In the genomic region with DNA sequence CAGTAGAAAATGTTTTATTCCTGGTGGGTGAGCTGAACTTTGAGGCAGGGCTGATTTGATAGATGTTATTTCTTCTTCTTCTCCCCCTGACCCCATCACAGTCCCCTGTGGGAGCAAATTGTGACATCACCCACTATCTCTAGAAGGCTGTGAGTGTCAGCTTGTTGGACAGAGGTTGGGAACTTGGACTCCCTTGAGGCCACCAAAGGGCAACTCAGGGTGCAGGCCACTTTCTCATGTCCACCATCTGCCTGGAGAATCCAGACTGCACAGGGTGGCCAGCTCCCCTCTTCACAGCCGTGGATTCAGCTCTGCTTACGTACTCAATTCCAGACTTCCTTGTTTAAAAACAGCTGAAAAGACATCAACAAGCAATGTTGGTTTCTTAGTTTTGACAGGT, we compare ENCODE assay signal across 15 cellular contexts.
DNase-seq lines count a peak whose midpoint lies in the region; ATAC-seq and TF ChIP-seq lines count a peak whose summit lies in the region.
"Had no signal": no experiment of that assay in that cellular context is flagged by ENCODE, and none has a peak within 500 bp of the region (broad histone marks: within the 10 kb centered on the region; RNA-seq: fewer than 3 reads in every experiment).

No MANE protein-coding gene starts in this region.

- no peaks in the 10 kb centered on the region for H3K27me3 Mint-ChIP-seq in dendritic cell treated with granulocyte-macrophage colony-stimulating factor and Interleukin-4, amounts not matched to agents 40 ng/mL and 50 ng/mL, for 4 days
- no peaks in the 10 kb centered on the region for H3K27me3 Mint-ChIP-seq in stimulated activated memory B cell treated with anti-CD40 and anti-IgM and Interleukin-4, amounts not matched to agents 10 μg/mL and 1 μg/mL and 100 μg/mL, for 72 hours
- H3K27me3 Mint-ChIP-seq: CD4-positive, alpha-beta T cell had no signal

- H3K36me3 ChIP-seq in right atrium auricular region: no peaks in the 10 kb centered on the region

- peak overlapping the region; percentile 1 for H3K27ac Mint-ChIP-seq in dendritic cell treated with granulocyte-macrophage colony-stimulating factor and Interleukin-4, amounts not matched to agents 40 ng/mL and 50 ng/mL, for 4 days
- H3K27ac Mint-ChIP-seq in stimulated activated memory B cell treated with anti-CD40 and anti-IgM and Interleukin-4, amounts not matched to agents 10 μg/mL and 1 μg/mL and 100 μg/mL, for 72 hours: peak overlapping the region; percentile 74
- H3K27ac Mint-ChIP-seq: CD4-positive, alpha-beta T cell had no signal

- H3K27me3 ChIP-seq in right atrium auricular region: no peaks in the 10 kb centered on the region

- no peak overlapping the region for H3K27ac ChIP-seq in right atrium auricular region
- H3K27ac ChIP-seq: 22Rv1, A549, C4-2B had no signal

- H3K9me3 Mint-ChIP-seq in dendritic cell treated with granulocyte-macrophage colony-stimulating factor and Interleukin-4, amounts not matched to agents 40 ng/mL and 50 ng/mL, for 4 days: no peaks in the 10 kb centered on the region
- H3K9me3 Mint-ChIP-seq in stimulated activated memory B cell treated with anti-CD40 and anti-IgM and Interleukin-4, amounts not matched to agents 10 μg/mL and 1 μg/mL and 100 μg/mL, for 72 hours: no peaks in the 10 kb centered on the region
- H3K9me3 Mint-ChIP-seq: CD4-positive, alpha-beta T cell; GM23338 had no signal

- no peak overlapping the region for H3K4me3 Mint-ChIP-seq in dendritic cell treated with granulocyte-macrophage colony-stimulating factor and Interleukin-4, amounts not matched to agents 40 ng/mL and 50 ng/mL, for 4 days
- no peak overlapping the region for H3K4me3 Mint-ChIP-seq in stimulated activated memory B cell treated with anti-CD40 and anti-IgM and Interleukin-4, amounts not matched to agents 10 μg/mL and 1 μg/mL and 100 μg/mL, for 72 hours
- H3K4me3 Mint-ChIP-seq: CD4-positive, alpha-beta T cell; GM23338 had no signal

- no peak for TF ChIP-seq CTCF in right atrium auricular region (IDR thresholded peaks at IDR 0.05)

- peaks cover 99% of the 10 kb centered on the region for H3K36me3 Mint-ChIP-seq in dendritic cell treated with granulocyte-macrophage colony-stimulating factor and Interleukin-4, amounts not matched to agents 40 ng/mL and 50 ng/mL, for 4 days (ENCODE audit: low read depth)
- H3K36me3 Mint-ChIP-seq in stimulated activated memory B cell treated with anti-CD40 and anti-IgM and Interleukin-4, amounts not matched to agents 10 μg/mL and 1 μg/mL and 100 μg/mL, for 72 hours: peaks cover 82% of the 10 kb centered on the region

- intact Hi-C loops in Right ventricle myocardium inferior (cut with DNase I): loop anchor here (10.0 kb wide), 1 partner anchor 52 kb away; no protein-coding TSS in a partner anchor
- intact Hi-C loops in dendritic cell treated with granulocyte-macrophage colony-stimulating factor and Interleukin-4, amounts not matched to agents 40 ng/mL and 50 ng/mL, for 4 days (cut with micrococcal nuclease): no loop called here

- H3K4me3 ChIP-seq in right atrium auricular region: no peak overlapping the region
- H3K4me3 ChIP-seq: A549, GM23338 had no signal

- DNase-seq in Right ventricle myocardium inferior (ENCODE audit: missing footprints): no peak
- no peak for DNase-seq in right atrium auricular region (ENCODE audit: low spot score)
- DNase-seq in islet precursor cell: peak; percentile 23
- DNase-seq in stimulated activated naive CD4-positive, alpha-beta T cell treated with Interleukin-2 at 50 U/mL for 16 hours (lab: John Stamatoyannopoulos, UW): no peak
- DNase-seq in T-helper 1 cell: no peak
- DNase-seq: AML-193; Caco-2; CD4-positive, alpha-beta T cell; HCEC 1CT had no signal

- ATAC-seq in Right ventricle myocardium inferior: peak; percentile 56
- ATAC-seq in stimulated activated memory B cell treated with anti-CD40 and anti-IgM and Interleukin-4, amounts not matched to agents 10 μg/mL and 1 μg/mL and 100 μg/mL, for 72 hours: no peak
- ATAC-seq: A549, GM23338 had no signal

- H3K9me3 ChIP-seq in right atrium auricular region: no peaks in the 10 kb centered on the region
- H3K9me3 ChIP-seq: A549, Caco-2 had no signal

- H3K4me1 ChIP-seq in right atrium auricular region: peaks cover 0 to 19% of the 10 kb centered on the region in 2 donors
- H3K4me1 ChIP-seq: A549, Caco-2 had no signal

- H3K4me1 Mint-ChIP-seq in dendritic cell treated with granulocyte-macrophage colony-stimulating factor and Interleukin-4, amounts not matched to agents 40 ng/mL and 50 ng/mL, for 4 days (ENCODE audit: low read depth): peaks cover 35% of the 10 kb centered on the region
- H3K4me1 Mint-ChIP-seq in stimulated activated memory B cell treated with anti-CD40 and anti-IgM and Interleukin-4, amounts not matched to agents 10 μg/mL and 1 μg/mL and 100 μg/mL, for 72 hours: peaks cover 34% of the 10 kb centered on the region
